7 cellular contexts compared by ENCODE assay signal in genomic region chr7:74667520-74667919, GRCh38. TPM values are rescaled to one million over a fixed set of nuclear protein-coding genes. Genes with fewer than 3 reads are reported as not detected.
DNase-seq lines count a peak whose midpoint lies in the region; ATAC-seq and TF ChIP-seq lines count a peak whose summit lies in the region.
"Not testable (repeated sequence)": the region's sequence is repeated elsewhere in the genome, so short reads cannot be mapped to it uniquely, and the experiment has no call there.

No MANE protein-coding gene starts in this region.

- not testable (repeated sequence) for H3K4me3 ChIP-seq in GM23338; SU-DHL-6 (ENCODE audit: insufficient read depth, low read length, poor library complexity, severe bottlenecking); naive thymus-derived CD4-positive, alpha-beta T cell (ENCODE audit: low read length); psoas muscle

- peaks cover 30% of the 10 kb centered on the region for H3K4me1 Mint-ChIP-seq in GM23338
- peaks cover 63% of the 10 kb centered on the region for H3K4me1 Mint-ChIP-seq in activated T-cell treated with anti-CD3 and anti-CD28 coated beads, Interleukin-2, amount 50 U/mL, for 24 hours (ENCODE audit: low read depth)
- H3K4me1 Mint-ChIP-seq in naive thymus-derived CD4-positive, alpha-beta T cell, result peaks cover 21 to 77% (median 57%) of the 10 kb centered on the region in 7 donors

- not testable (repeated sequence) for H3K9ac ChIP-seq in SU-DHL-6 (ENCODE audit: low read length)

- H3K4me3 Mint-ChIP-seq in GM23338; activated T-cell treated with anti-CD3 and anti-CD28 coated beads, Interleukin-2, amount 50 U/mL, for 24 hours; naive thymus-derived CD4-positive, alpha-beta T cell: not testable (repeated sequence)

- H3K4me1 ChIP-seq in GM23338 (ENCODE audit: insufficient read depth) (peaks cover 31% of the 10 kb centered on the region), psoas muscle (peaks cover 64% of the 10 kb centered on the region)
- not testable (repeated sequence) for H3K4me1 ChIP-seq in naive thymus-derived CD4-positive, alpha-beta T cell (ENCODE audit: control insufficient read depth in 2 of 2, insufficient read depth in 2 of 2, low read length in 2 of 2)

- H3K9me3 ChIP-seq in SU-DHL-6 (ENCODE audit: insufficient read depth, low read length); naive thymus-derived CD4-positive, alpha-beta T cell (ENCODE audit: control insufficient read depth in 2 of 3, low read length in 3 of 3); psoas muscle: not testable (repeated sequence)

- not testable (repeated sequence) for DNase-seq in GM23338 (ENCODE audit: low spot score); activated T-cell treated with anti-CD3 and anti-CD28 coated beads, Interleukin-2, amount 50 U/mL, for 24 hours; left ventricle myocardium superior; naive thymus-derived CD4-positive, alpha-beta T cell; psoas muscle

- not testable (repeated sequence) for TF ChIP-seq CTCF in 22Rv1 (IDR thresholded peaks at IDR 0.05); GM23338 (conservative IDR thresholded peaks at IDR 0.05; ENCODE audit: low read depth in 2 of 2); SU-DHL-6 (IDR thresholded peaks at IDR 0.05; ENCODE audit: insufficient read depth, low read length, poor library complexity, severe bottlenecking); psoas muscle (IDR thresholded peaks at IDR 0.05)

- H3K9me2 ChIP-seq in GM23338 (ENCODE audit: insufficient read depth); SU-DHL-6 (replicated peaks; ENCODE audit: insufficient read depth, low read length): not testable (repeated sequence)

- H3K27me3 ChIP-seq in GM23338 (ENCODE audit: insufficient read depth); SU-DHL-6 (ENCODE audit: low read length); naive thymus-derived CD4-positive, alpha-beta T cell (ENCODE audit: control insufficient read depth in 2 of 2, insufficient read depth in 2 of 2, low read length in 2 of 2); psoas muscle (ENCODE audit: insufficient read depth in 3 of 3, low read length in 2 of 3): not testable (repeated sequence)

- H3K4me2 ChIP-seq in GM23338; SU-DHL-6 (ENCODE audit: low read depth, low read length, poor library complexity, severe bottlenecking): not testable (repeated sequence)

- H4K20me1 ChIP-seq in GM23338 (replicated peaks; ENCODE audit: insufficient read depth), result peaks cover 29% of the 10 kb centered on the region
- not testable (repeated sequence) for H4K20me1 ChIP-seq in SU-DHL-6 (ENCODE audit: low read depth, low read length)

- not testable (repeated sequence) for H3K27me3 Mint-ChIP-seq in GM23338 (ENCODE audit: insufficient read depth, low read depth, poor library complexity); activated T-cell treated with anti-CD3 and anti-CD28 coated beads, Interleukin-2, amount 50 U/mL, for 24 hours; naive thymus-derived CD4-positive, alpha-beta T cell

- peaks cover 53% of the 10 kb centered on the region; the same call in 2 of the 3 replicates for H3K36me3 Mint-ChIP-seq in GM23338 (ENCODE audit: low read depth)
- peaks cover 72% of the 10 kb centered on the region for H3K36me3 Mint-ChIP-seq in activated T-cell treated with anti-CD3 and anti-CD28 coated beads, Interleukin-2, amount 50 U/mL, for 24 hours (ENCODE audit: low read depth)
- H3K36me3 Mint-ChIP-seq in naive thymus-derived CD4-positive, alpha-beta T cell, result peaks cover 0 to 26% (median 9%) of the 10 kb centered on the region in 5 donors

- not testable (repeated sequence) for H3K27ac Mint-ChIP-seq in GM23338
- peak overlapping the region; percentile 37 for H3K27ac Mint-ChIP-seq in activated T-cell treated with anti-CD3 and anti-CD28 coated beads, Interleukin-2, amount 50 U/mL, for 24 hours
- peak overlapping the region in 7 of 9 donors; percentile 16 to 85 (median 66) for H3K27ac Mint-ChIP-seq in naive thymus-derived CD4-positive, alpha-beta T cell

- POLR2A ChIA-PET in naive thymus-derived CD4-positive, alpha-beta T cell (lab: Charles Lee), result not testable (repeated sequence)

- intact Hi-C loops in left ventricle myocardium superior (cut with micrococcal nuclease); naive thymus-derived CD4-positive, alpha-beta T cell (cut with micrococcal nuclease); psoas muscle (cut with DNase I): not testable (repeated sequence)

- not testable (repeated sequence) for H3K9me3 Mint-ChIP-seq in GM23338; activated T-cell treated with anti-CD3 and anti-CD28 coated beads, Interleukin-2, amount 50 U/mL, for 24 hours; naive thymus-derived CD4-positive, alpha-beta T cell

- not testable (repeated sequence) for H2AFZ ChIP-seq in GM23338; SU-DHL-6 (ENCODE audit: low read depth, low read length, severe bottlenecking)

- CTCF ChIA-PET in naive thymus-derived CD4-positive, alpha-beta T cell (lab: Charles Lee), result not testable (repeated sequence)

- H3K27ac ChIP-seq in 22Rv1 (peak overlapping the region; percentile 1; the same call in 1 of the 2 replicates), GM23338 (ENCODE audit: low read depth) (peak overlapping the region; percentile 48; the same call in 1 of the 2 replicates), SU-DHL-6 (ENCODE audit: low read depth, low read length) (peak overlapping the region; percentile 13; the same call in 1 of the 2 replicates), psoas muscle (peak overlapping the region; percentile 50)
- H3K27ac ChIP-seq in naive thymus-derived CD4-positive, alpha-beta T cell (ENCODE audit: low read depth, low read length), result not testable (repeated sequence)

- whole genome bisulfite sequencing in psoas muscle, 3 donors, result 85 to 87% (median 87%) methylated on average over 5 of the region's 5 CpGs

- not testable (repeated sequence) for H3F3A ChIP-seq in GM23338 (replicated peaks; ENCODE audit: low read depth)
- peaks cover 27% of the 10 kb centered on the region for H3F3A ChIP-seq in SU-DHL-6 (ENCODE audit: insufficient read depth)

- H3K79me2 ChIP-seq in GM23338 (replicated peaks; ENCODE audit: insufficient read depth), result peaks cover 100% of the 10 kb centered on the region
- peaks cover 100% of the 10 kb centered on the region for H3K79me2 ChIP-seq in SU-DHL-6 (ENCODE audit: insufficient read depth, low read length)

- not testable (repeated sequence) for H3K36me3 ChIP-seq in GM23338 (ENCODE audit: insufficient read depth); SU-DHL-6 (ENCODE audit: low read length)
- H3K36me3 ChIP-seq in naive thymus-derived CD4-positive, alpha-beta T cell (ENCODE audit: control insufficient read depth in 2 of 3, insufficient read depth in 3 of 3, low read length in 3 of 3), result peaks cover 0 to 22% (median 0%) of the 10 kb centered on the region in 3 experiments
- peaks cover 0 to 27% of the 10 kb centered on the region in 2 donors for H3K36me3 ChIP-seq in psoas muscle (ENCODE audit: insufficient read depth in 1 of 2, low read depth in 1 of 2)

- ATAC-seq in GM23338; naive thymus-derived CD4-positive, alpha-beta T cell; psoas muscle: not testable (repeated sequence)
- peak; percentile 10 for ATAC-seq in left ventricle myocardium superior

RNA-seq across cellular contexts. Expression of gene GTF2I, which starts 10.0 kb away (rescaled TPM):
- total RNA-seq in GM23338 (2014; rRNA removed; shearing (Covaris generic)), result 219 and 242 TPM in 2 replicates
- 184 and 204 TPM in 2 replicates for polyA plus RNA-seq in GM23338 (2016; fragmentation: Nextera tagmentation; extraction: Ambion mirVana)
- 134 TPM for total RNA-seq in left ventricle myocardium superior
- total RNA-seq in naive thymus-derived CD4-positive, alpha-beta T cell, result 100 to 1,000 TPM; 135 to 177 (median 167) TPM
- polyA plus RNA-seq in naive thymus-derived CD4-positive, alpha-beta T cell, result 10 to 100 TPM; 51.1 to 65.4 TPM
- total RNA-seq in psoas muscle, result 100 to 1,000 TPM in 3 of 4 donors, 10 to 100 TPM in 1; 96.4 to 191 (median 136) TPM
- 10 to 100 TPM; 29.2 to 84.9 (median 34.0) TPM for polyA plus RNA-seq in psoas muscle
